In genomic region chr1:80217377-80217986, GRCh38 we compare ENCODE assay signal across 8 cellular contexts.
DNase-seq lines count a peak whose midpoint lies in the region; ATAC-seq and TF ChIP-seq lines count a peak whose summit lies in the region.

No MANE protein-coding gene starts in this region.

- WGBS in gastroesophageal sphincter (ENCODE audit: low coverage in 1 of 2), 2 donors: 11 to 16% methylated on average over 4 of the region's 4 CpGs
- 62% methylated on average over 4 of the region's 4 CpGs for WGBS in smooth muscle cell (ENCODE audit: low lambda C conversion rate)

- no peak for TF ChIP-seq POLR2A in gastroesophageal sphincter (IDR thresholded peaks at IDR 0.05)

- H3K36me3 ChIP-seq in gastroesophageal sphincter (no peaks in the 10 kb centered on the region), smooth muscle cell (ENCODE audit: low read depth) (no peaks in the 10 kb centered on the region)

- TF ChIP-seq CTCF in AG09309 (IDR thresholded peaks at IDR 0.05; ENCODE audit: control insufficient read depth, insufficient read depth, low read depth, low read length, missing control alignments) (peak; percentile 65), RWPE1 (conservative IDR thresholded peaks at IDR 0.05; ENCODE audit: low read depth) (peak; percentile 84), gastroesophageal sphincter (IDR thresholded peaks at IDR 0.05) (peak; percentile 39 to 65 (median 52)), smooth muscle cell (IDR thresholded peaks at IDR 0.05; ENCODE audit: borderline replicate concordance, insufficient read depth, poor library complexity, severe bottlenecking) (peak; percentile 57)

- no peaks in the 10 kb centered on the region for H3K9me3 ChIP-seq in gastroesophageal sphincter
- H3K9me3 ChIP-seq in smooth muscle cell (replicated peaks; ENCODE audit: low read depth): no peaks in the 10 kb centered on the region

- H3K4me1 ChIP-seq in gastroesophageal sphincter (peaks cover 0 to 12% (median 0%) of the 10 kb centered on the region in 3 donors), smooth muscle cell (ENCODE audit: low read depth) (no peaks in the 10 kb centered on the region)

- H3K27me3 ChIP-seq in gastroesophageal sphincter (no peaks in the 10 kb centered on the region), smooth muscle cell (ENCODE audit: low read depth) (no peaks in the 10 kb centered on the region)

- CTCF ChIA-PET in RWPE1 (lab: Yijun Ruan, JAX): interaction anchor here (0.7 to 1.0 kb wide), 5 partner anchors 12 to 1567 kb away, joined by 3 to 4 read pairs (median 3); no protein-coding TSS in a partner anchor

- H3K79me2 ChIP-seq in smooth muscle cell (ENCODE audit: low read depth): no peaks in the 10 kb centered on the region

- H3K4me3 ChIP-seq in AG09309 (ENCODE audit: control insufficient read depth, low read depth, low read length) (no peak overlapping the region), gastroesophageal sphincter (no peak overlapping the region), smooth muscle cell (no peak overlapping the region)

- no peaks in the 10 kb centered on the region for H3F3A ChIP-seq in smooth muscle cell (ENCODE audit: low read depth)

- H3K27ac ChIP-seq in RWPE1: no peak overlapping the region
- H3K27ac ChIP-seq in gastroesophageal sphincter: no peak overlapping the region
- H3K27ac ChIP-seq in smooth muscle cell (ENCODE audit: low read depth): no peak overlapping the region

- no peak overlapping the region for H3K9ac ChIP-seq in smooth muscle cell (ENCODE audit: low read depth)

- H4K20me1 ChIP-seq in smooth muscle cell (ENCODE audit: low read depth): no peaks in the 10 kb centered on the region

- TF ChIP-seq EP300 in gastroesophageal sphincter (IDR thresholded peaks at IDR 0.05): no peak

- DNase-seq in AG09309 (ENCODE audit: low read depth) (peak; percentile 14), HS-5 (ENCODE audit: low read depth) (peak; percentile 46), RWPE1 (ENCODE audit: low spot score) (peak; percentile 27), smooth muscle cell (lab: John Stamatoyannopoulos, UW; ENCODE audit: unreplicated experiment) (no peak)
- DNase-seq in stimulated activated naive CD4-positive, alpha-beta T cell (lab: John Stamatoyannopoulos, UW): no peak
- DNase-seq in effector CD4-positive, alpha-beta T cell: no peak

- peak overlapping the region; percentile 38 for H3K4me2 ChIP-seq in smooth muscle cell

- ATAC-seq in gastroesophageal sphincter (no peak), HG03025 (IDR thresholded peaks at IDR 0.05; ENCODE audit: low FRiP score, unreplicated experiment) (no peak)

- peak overlapping the region; percentile 26 for H2AFZ ChIP-seq in smooth muscle cell (ENCODE audit: low read depth)

- POLR2A ChIA-PET in RWPE1 (lab: Yijun Ruan, JAX; ENCODE audit: low non-redundant PET): no interaction called here

Comparison
In these comparisons a context has a peak if more than half of its experiments do, and no peak if none do; other contexts are left out.
1. DNase-seq: peak in AG09309 (single experiment), HS-5 (single experiment) and RWPE1 (single experiment); none in smooth muscle cell (single experiment), stimulated activated naive CD4-positive, alpha-beta T cell (0 of 6) and effector CD4-positive, alpha-beta T cell (single experiment).
2. Peak in every context shown above with its lines, with median percentiles within 50 percentile points of each other: CTCF ChIP-seq.